In genomic region chr19:19559942-19560341, GRCh38 we compare ENCODE assay signal across 15 cellular contexts.
"Had no signal": no experiment of that assay in that cellular context is flagged by ENCODE, and none has a peak within 500 bp of the region (broad histone marks: within the 10 kb centered on the region; RNA-seq: fewer than 3 reads in every experiment).

No MANE protein-coding gene starts in this region.

- H3K4me3 Mint-ChIP-seq: endodermal cell; naive thymus-derived CD8-positive, alpha-beta T cell; stimulated activated naive CD8-positive, alpha-beta T cell treated with anti-CD3 and anti-CD28 coated beads, Interleukin-15, amount 100 ng/mL, for 72 hours had no signal

- H3K4me1 Mint-ChIP-seq: endodermal cell had no signal

- H3K27ac Mint-ChIP-seq: endodermal cell; stimulated activated naive CD8-positive, alpha-beta T cell treated with anti-CD3 and anti-CD28 coated beads, Interleukin-15, amount 100 ng/mL, for 72 hours had no signal

- H3K9me3 Mint-ChIP-seq: endodermal cell; naive thymus-derived CD8-positive, alpha-beta T cell; stimulated activated naive CD8-positive, alpha-beta T cell treated with anti-CD3 and anti-CD28 coated beads, Interleukin-15, amount 100 ng/mL, for 72 hours had no signal

- H3K4me3 ChIP-seq: adrenal gland, dorsolateral prefrontal cortex, gastroesophageal sphincter, lung, upper lobe of left lung had no signal

- H3K27me3 ChIP-seq: adrenal gland, dorsolateral prefrontal cortex, neutrophil, upper lobe of left lung had no signal

- H3K4me1 ChIP-seq: adrenal gland, gastroesophageal sphincter, upper lobe of left lung had no signal

- H3K27ac ChIP-seq: adrenal gland, dorsolateral prefrontal cortex, gastroesophageal sphincter, neutrophil, upper lobe of left lung had no signal

- DNase-seq: activated CD4-positive, alpha-beta T cell treated with anti-CD3 and anti-CD28 coated beads, Interleukin-2, amount 50 U/mL, for 48 hours; activated CD4-positive, CD25-positive, alpha-beta regulatory T cell treated with anti-CD3 and anti-CD28 coated beads, Interleukin-2, amount 50 U/mL, for 72 hours; activated CD8-positive, alpha-beta memory T cell treated with anti-CD3 and anti-CD28 coated beads, Interleukin-2, amount 50 U/mL, for 4 hours; adrenal gland; dorsolateral prefrontal cortex; endodermal cell; erythroblast; left colon; naive thymus-derived CD8-positive, alpha-beta T cell; stimulated activated CD4-positive, alpha-beta T cell treated with anti-CD3 and anti-CD28 coated beads, Interleukin-1b, Interleukin-23, amount 100 ng/mL, for 48 hours; stimulated activated naive CD8-positive, alpha-beta T cell treated with anti-CD3 and anti-CD28 coated beads, Interleukin-15, amount 100 ng/mL, for 72 hours; upper lobe of left lung had no signal

- ATAC-seq: gastroesophageal sphincter; left colon; naive thymus-derived CD8-positive, alpha-beta T cell; stimulated activated naive CD8-positive, alpha-beta T cell treated with anti-CD3 and anti-CD28 coated beads, Interleukin-15, amount 100 ng/mL, for 72 hours had no signal

- H3K27me3 Mint-ChIP-seq: naive thymus-derived CD8-positive, alpha-beta T cell; stimulated activated naive CD8-positive, alpha-beta T cell treated with anti-CD3 and anti-CD28 coated beads, Interleukin-15, amount 100 ng/mL, for 72 hours had no signal

- H3K9me3 ChIP-seq: adrenal gland, gastroesophageal sphincter, neutrophil, upper lobe of left lung had no signal

- H3K36me3 ChIP-seq: adrenal gland, gastroesophageal sphincter, neutrophil had no signal
